1 cellular context compared by ENCODE assay signal in the genomic region with DNA sequence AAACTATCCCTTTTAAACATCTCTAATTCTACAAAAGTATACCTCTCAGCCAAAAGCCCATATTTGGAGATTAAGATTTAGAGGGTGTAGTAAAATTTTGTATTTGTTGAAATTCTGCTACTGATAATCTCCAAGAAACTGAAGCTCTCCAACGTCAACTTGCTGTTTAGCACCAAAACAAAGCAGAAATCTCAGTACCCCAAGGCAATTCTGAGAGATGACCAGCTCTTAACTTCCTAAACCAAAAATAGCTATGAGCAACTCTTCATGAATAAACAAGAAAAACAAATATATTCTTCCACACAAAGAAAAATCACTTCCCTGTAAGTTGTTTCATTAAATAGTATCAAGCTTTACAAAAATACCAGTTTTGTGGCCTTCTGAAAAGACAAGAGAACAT.
TF ChIP-seq lines count a peak whose summit lies in the region.

No MANE protein-coding gene starts in this region.

TF ChIP-seq in H1, 55 proteins besides CTCF, POLR2A, EP300 and RAD21:
- TF ChIP-seq ASH2L (IDR thresholded peaks at IDR 0.05; ENCODE audit: low read length) = no peak
- no peak for TF ChIP-seq MAFK (IDR thresholded peaks at IDR 0.05; ENCODE audit: low read depth, low read length)
- no peak for TF ChIP-seq BRCA1 (IDR thresholded peaks at IDR 0.05; ENCODE audit: low read depth, low read length)
- TF ChIP-seq TAF1 (IDR thresholded peaks at IDR 0.05; ENCODE audit: low read depth, low read length) = no peak
- no peak for TF ChIP-seq CEBPB (IDR thresholded peaks at IDR 0.05; ENCODE audit: low read depth, low read length)
